Comparison of ENCODE assay signal across 19 cellular contexts in genomic region chr13:99192480-99192879, GRCh38. TPM values are rescaled to one million over a fixed set of nuclear protein-coding genes. Genes with fewer than 3 reads are reported as not detected.
DNase-seq lines count a peak whose midpoint lies in the region; ATAC-seq and TF ChIP-seq lines count a peak whose summit lies in the region.
"Had no signal": no experiment of that assay in that cellular context is flagged by ENCODE, and none has a peak within 500 bp of the region (broad histone marks: within the 10 kb centered on the region; RNA-seq: fewer than 3 reads in every experiment).

No MANE protein-coding gene starts in this region.

- H3K4ac ChIP-seq in H9 (ENCODE audit: low read depth, low read length), result no peak overlapping the region

- H2AK5ac ChIP-seq in H9 (ENCODE audit: insufficient read length, low read length), result no peak overlapping the region

- peaks cover 25% of the 10 kb centered on the region for H3K27me3 Mint-ChIP-seq in H9 (ENCODE audit: low read depth)
- no peaks in the 10 kb centered on the region for H3K27me3 Mint-ChIP-seq in T-helper 17 cell
- no peaks in the 10 kb centered on the region for H3K27me3 Mint-ChIP-seq in activated CD8-positive, alpha-beta T cell treated with anti-CD3 and anti-CD28 coated beads for 36 hours
- H3K27me3 Mint-ChIP-seq: CD4-positive, alpha-beta T cell had no signal

- no peak overlapping the region for H2BK15ac ChIP-seq in H9 (ENCODE audit: low read depth, low read length)

- no peak overlapping the region for H3K56ac ChIP-seq in H9 (ENCODE audit: insufficient read length, low read depth, low read length)

- no peak overlapping the region for H4K8ac ChIP-seq in H9 (replicated peaks; ENCODE audit: insufficient read length, low read depth, low read length)

- H2BK5ac ChIP-seq in H9 (ENCODE audit: insufficient read length, low read length), result no peak overlapping the region

- no peaks in the 10 kb centered on the region for H3K9me3 ChIP-seq in H9 (ENCODE audit: control insufficient read depth, low read depth, low read length)
- no peaks in the 10 kb centered on the region for H3K9me3 ChIP-seq in T-helper 17 cell (ENCODE audit: control insufficient read depth, low read length, poor library complexity, severe bottlenecking)
- H3K9me3 ChIP-seq in esophagus squamous epithelium, result no peaks in the 10 kb centered on the region
- H3K9me3 ChIP-seq in thyroid gland, result no peaks in the 10 kb centered on the region

- no peak overlapping the region for H3K9ac ChIP-seq in H9 (ENCODE audit: extremely low read depth, insufficient read length, low read length)
- H3K9ac ChIP-seq: GM23248 had no signal

- H4K20me1 ChIP-seq in H9 (ENCODE audit: control insufficient read depth, insufficient read depth, insufficient read length), result no peaks in the 10 kb centered on the region

- TF ChIP-seq POLR2A in esophagus squamous epithelium (IDR thresholded peaks at IDR 0.05) (no peak), thyroid gland (IDR thresholded peaks at IDR 0.05) (no peak)

- no peaks in the 10 kb centered on the region for H3K36me3 ChIP-seq in esophagus squamous epithelium
- H3K36me3 ChIP-seq in thyroid gland, result no peaks in the 10 kb centered on the region

- intact Hi-C loops in esophagus squamous epithelium (cut with DNase I) (no loop called here), thyroid gland (cut with DNase I) (no loop called here)
- intact Hi-C loops in activated CD8-positive, alpha-beta T cell treated with anti-CD3 and anti-CD28 coated beads for 36 hours (cut with micrococcal nuclease), result no loop called here

- H3K4me3 Mint-ChIP-seq in H9 (no peak overlapping the region), T-helper 17 cell (no peak overlapping the region)
- no peak overlapping the region for H3K4me3 Mint-ChIP-seq in activated CD8-positive, alpha-beta T cell treated with anti-CD3 and anti-CD28 coated beads for 36 hours
- H3K4me3 Mint-ChIP-seq: CD4-positive, alpha-beta T cell; HFFc6 had no signal

- no peak overlapping the region for H3T11ph ChIP-seq in H9 (ENCODE audit: low read length)

- H3K23ac ChIP-seq in H9 (ENCODE audit: insufficient read length, low read depth, low read length), result no peak overlapping the region

- H3K27me3 ChIP-seq in H9 (ENCODE audit: insufficient read depth, low read length), result no peaks in the 10 kb centered on the region
- H3K27me3 ChIP-seq in esophagus squamous epithelium, result no peaks in the 10 kb centered on the region
- no peaks in the 10 kb centered on the region for H3K27me3 ChIP-seq in thyroid gland

- no peak overlapping the region for H3K18ac ChIP-seq in H9 (ENCODE audit: insufficient read length, low read depth, low read length)

- H3K4me1 ChIP-seq in H9 (ENCODE audit: insufficient read depth, low read length) (no peaks in the 10 kb centered on the region), esophagus squamous epithelium (peaks cover 8 to 65% (median 23%) of the 10 kb centered on the region in 3 donors), thyroid gland (peaks cover 12 to 30% of the 10 kb centered on the region in 2 donors)

- DNase-seq in H9 (no peak), T-helper 17 cell (no peak), esophagus squamous epithelium (lab: John Stamatoyannopoulos, UW) (no peak), thyroid gland (no peak), AG08396 (ENCODE audit: low spot score) (no peak), MV-4-11 (lab: John Stamatoyannopoulos, UW) (no peak)
- DNase-seq in activated CD8-positive, alpha-beta T cell treated with anti-CD3 and anti-CD28 coated beads for 36 hours, result no peak
- DNase-seq: ACHN; CD4-positive, alpha-beta T cell; DND-41; NCI-H1417 treated with DMSO at 0.1 percent for 48 hours; NCI-H2081; T-helper 1 cell had no signal

- no peak overlapping the region for H2BK120ac ChIP-seq in H9 (ENCODE audit: low read depth, low read length, poor library complexity, severe bottlenecking)

- no peak overlapping the region for H4K5ac ChIP-seq in H9 (ENCODE audit: insufficient read length, low read depth, low read length)

- no peak overlapping the region for H2BK12ac ChIP-seq in H9 (ENCODE audit: insufficient read length, low read depth, low read length)

- no peak overlapping the region for H2AFZ ChIP-seq in H9 (ENCODE audit: low read length)
- H2AFZ ChIP-seq: GM23248 had no signal

- H3K14ac ChIP-seq in H9 (ENCODE audit: insufficient read depth, low read length), result no peak overlapping the region

- H3K4me2 ChIP-seq in H9 (ENCODE audit: insufficient read depth, insufficient read length, low read length), result no peak overlapping the region

- H3K23me2 ChIP-seq in H9 (ENCODE audit: insufficient read length, low read depth, low read length, poor library complexity, severe bottlenecking), result no peaks in the 10 kb centered on the region

- peaks cover 4 to 6% of the 10 kb centered on the region in 2 experiments; a peak in 3 of 4 replicates for H3K4me1 Mint-ChIP-seq in H9
- peaks cover 14% of the 10 kb centered on the region for H3K4me1 Mint-ChIP-seq in T-helper 17 cell
- peaks cover 18% of the 10 kb centered on the region for H3K4me1 Mint-ChIP-seq in activated CD8-positive, alpha-beta T cell treated with anti-CD3 and anti-CD28 coated beads for 36 hours (ENCODE audit: low read depth)

- H3K4me3 ChIP-seq in esophagus squamous epithelium (no peak overlapping the region), thyroid gland (replicated peaks in 1 of 3) (no peak overlapping the region)
- H3K4me3 ChIP-seq: GM23248, SK-N-MC had no signal

- 0 out of 3 replicates have a peak, but pooled peaks have one; percentile 17 for TF ChIP-seq CTCF in H9 (conservative IDR thresholded peaks at IDR 0.05)
- no peak for TF ChIP-seq CTCF in esophagus squamous epithelium (IDR thresholded peaks at IDR 0.05)
- TF ChIP-seq CTCF in thyroid gland (IDR thresholded peaks at IDR 0.05), result no peak
- no peak for TF ChIP-seq CTCF in activated CD8-positive, alpha-beta T cell treated with anti-CD3 and anti-CD28 coated beads for 36 hours (IDR thresholded peaks at IDR 0.05)

- CTCF ChIA-PET in activated CD8-positive, alpha-beta T cell treated with anti-CD3 and anti-CD28 coated beads for 36 hours (lab: Charles Lee), result interaction anchor here (1.4 kb wide), 1 partner anchor 74 kb away, joined by 6 read pairs; no protein-coding TSS in a partner anchor

- no peak overlapping the region for H2BK20ac ChIP-seq in H9 (ENCODE audit: low read depth, low read length, poor library complexity, severe bottlenecking)

- ATAC-seq in T-helper 17 cell, result no peak
- no peak for ATAC-seq in activated CD8-positive, alpha-beta T cell treated with anti-CD3 and anti-CD28 coated beads for 36 hours
- ATAC-seq: Panc1, Right ventricle myocardium inferior had no signal

- H3K27ac Mint-ChIP-seq in H9, result no peak overlapping the region
- H3K27ac Mint-ChIP-seq in T-helper 17 cell, result peak overlapping the region; percentile 67
- H3K27ac Mint-ChIP-seq in activated CD8-positive, alpha-beta T cell treated with anti-CD3 and anti-CD28 coated beads for 36 hours, result no peak overlapping the region
- H3K27ac Mint-ChIP-seq: CD4-positive, alpha-beta T cell; HFFc6 had no signal

- H3K9me3 Mint-ChIP-seq in H9, result no peaks in the 10 kb centered on the region
- no peaks in the 10 kb centered on the region for H3K9me3 Mint-ChIP-seq in activated CD8-positive, alpha-beta T cell treated with anti-CD3 and anti-CD28 coated beads for 36 hours
- H3K9me3 Mint-ChIP-seq: CD4-positive, alpha-beta T cell; HFFc6 had no signal

- H3K27ac ChIP-seq in H9 (ENCODE audit: insufficient read length, low read depth, low read length), result no peak overlapping the region
- H3K27ac ChIP-seq in esophagus squamous epithelium, result peak overlapping the region in 3 of 4 donors; percentile 15 to 81 (median 22)
- peak overlapping the region; percentile 46 to 80 (median 77) for H3K27ac ChIP-seq in thyroid gland
- H3K27ac ChIP-seq: GM23248, HL-60, SK-N-MC had no signal

- H4K91ac ChIP-seq in H9 (ENCODE audit: insufficient read length, low read depth, low read length), result no peak overlapping the region

- H3K36me3 Mint-ChIP-seq in H9 (ENCODE audit: insufficient read depth in 1 of 3, low read depth in 3 of 3), result peaks cover 0 to 3% (median 0%) of the 10 kb centered on the region in 3 experiments; a peak in 1 of 7 replicates
- H3K36me3 Mint-ChIP-seq in T-helper 17 cell (ENCODE audit: low read depth), result no peaks in the 10 kb centered on the region
- H3K36me3 Mint-ChIP-seq in activated CD8-positive, alpha-beta T cell treated with anti-CD3 and anti-CD28 coated beads for 36 hours (ENCODE audit: low read depth), result no peaks in the 10 kb centered on the region

- no peaks in the 10 kb centered on the region for H3K79me1 ChIP-seq in H9 (ENCODE audit: insufficient read depth, low read depth, low read length, poor library complexity, severe bottlenecking)

- H3K79me2 ChIP-seq in H9 (ENCODE audit: insufficient read depth, low read length), result no peaks in the 10 kb centered on the region

- POLR2A ChIA-PET in activated CD8-positive, alpha-beta T cell treated with anti-CD3 and anti-CD28 coated beads for 36 hours (lab: Charles Lee), result no interaction called here

RNA-seq across cellular contexts. Expression of gene UBAC2, which starts 8.2 kb away (rescaled TPM):
- 51.7 and 52.3 TPM in 2 replicates for total RNA-seq in H9 (2021)
- 10 to 100 TPM; 74.2 to 75.3 TPM for total RNA-seq in T-helper 17 cell
- total RNA-seq in esophagus squamous epithelium, result 10 to 100 TPM; 60.8 to 84.6 (median 75.0) TPM
- total RNA-seq in thyroid gland, result 10 to 100 TPM; 56.8 to 88.5 (median 77.7) TPM
- 10 to 100 TPM; 63.7 to 68.4 TPM for total RNA-seq in activated CD8-positive, alpha-beta T cell treated with anti-CD3 and anti-CD28 coated beads for 36 hours
